Comparison of ENCODE assay signal across 12 cellular contexts in the genomic region with DNA sequence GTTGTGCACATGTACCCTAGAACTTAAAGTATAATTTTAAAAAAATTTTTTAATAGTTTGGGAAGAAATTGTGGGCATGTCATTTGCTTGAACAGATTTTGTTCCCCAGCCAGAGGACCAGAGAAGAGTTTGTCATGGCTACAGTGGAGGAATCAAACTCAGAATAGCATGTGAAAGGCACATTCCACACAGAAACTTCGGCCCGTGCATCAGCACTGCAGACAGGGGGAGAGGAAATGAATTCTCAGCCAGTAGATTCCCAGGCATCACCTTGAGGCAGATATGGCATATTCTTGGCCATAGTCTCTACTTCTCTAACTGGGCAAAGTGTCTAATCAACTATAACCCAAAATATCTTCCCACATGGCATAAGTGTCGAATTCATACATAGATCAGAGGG.
DNase-seq lines count a peak whose midpoint lies in the region; ATAC-seq, FAIRE-seq and TF ChIP-seq lines count a peak whose summit lies in the region.
"Had no signal": no experiment of that assay in that cellular context is flagged by ENCODE, and none has a peak within 500 bp of the region (broad histone marks: within the 10 kb centered on the region; RNA-seq: fewer than 3 reads in every experiment).

No MANE protein-coding gene starts in this region.

- H3K4me3 Mint-ChIP-seq in activated naive CD4-positive, alpha-beta T cell treated with anti-CD3 and anti-CD28 coated beads for 36 hours: no peak overlapping the region
- peak overlapping the region; percentile 3 for H3K4me3 Mint-ChIP-seq in T-helper 17 cell

- TF ChIP-seq POLR2A in thyroid gland (IDR thresholded peaks at IDR 0.05): no peak

- H3K4me1 ChIP-seq in thyroid gland: peaks cover 27 to 69% of the 10 kb centered on the region in 2 donors

- H3K4me1 Mint-ChIP-seq in activated naive CD4-positive, alpha-beta T cell treated with anti-CD3 and anti-CD28 coated beads for 36 hours (ENCODE audit: low read depth): peaks cover 88% of the 10 kb centered on the region
- H3K4me1 Mint-ChIP-seq in T-helper 17 cell: peaks cover 79% of the 10 kb centered on the region

- peak overlapping the region; percentile 100 for H3K27ac Mint-ChIP-seq in activated naive CD4-positive, alpha-beta T cell treated with anti-CD3 and anti-CD28 coated beads for 36 hours
- H3K27ac Mint-ChIP-seq in T-helper 17 cell: peak overlapping the region; percentile 95

- no peak for TF ChIP-seq CTCF in thyroid gland (IDR thresholded peaks at IDR 0.05)

- intact Hi-C loops in activated naive CD4-positive, alpha-beta T cell treated with anti-CD3 and anti-CD28 coated beads for 36 hours (cut with micrococcal nuclease): loop anchor here (1.0 to 5.0 kb wide), 2 partner anchors 363 to 528 kb away; no protein-coding TSS in a partner anchor
- intact Hi-C loops in thyroid gland (cut with DNase I): no loop called here

- peaks cover 44% of the 10 kb centered on the region for H3K36me3 Mint-ChIP-seq in activated naive CD4-positive, alpha-beta T cell treated with anti-CD3 and anti-CD28 coated beads for 36 hours (ENCODE audit: low read depth)
- H3K36me3 Mint-ChIP-seq in T-helper 17 cell (ENCODE audit: low read depth): peaks cover 8% of the 10 kb centered on the region

- no peak for ATAC-seq in T-helper 17 cell

- peak overlapping the region in 2 of 3 donors; percentile 1 to 89 for H3K27ac ChIP-seq in thyroid gland
- H3K27ac ChIP-seq: RWPE1 had no signal

- no peaks in the 10 kb centered on the region for H3K9me3 Mint-ChIP-seq in activated naive CD4-positive, alpha-beta T cell treated with anti-CD3 and anti-CD28 coated beads for 36 hours

- H3K9me3 ChIP-seq in T-helper 17 cell (ENCODE audit: control insufficient read depth, low read length, poor library complexity, severe bottlenecking): no peaks in the 10 kb centered on the region
- no peaks in the 10 kb centered on the region for H3K9me3 ChIP-seq in thyroid gland
- H3K9me3 ChIP-seq: adrenal gland had no signal

- CTCF ChIA-PET in activated naive CD4-positive, alpha-beta T cell treated with anti-CD3 and anti-CD28 coated beads for 36 hours (lab: Charles Lee): interaction anchor here (0.6 to 9.8 kb wide), 15 partner anchors 13 to 363 kb away, joined by 3 to 130 read pairs (median 7); no protein-coding TSS in a partner anchor

- H3K27me3 ChIP-seq in thyroid gland: no peaks in the 10 kb centered on the region
- H3K27me3 ChIP-seq: adrenal gland had no signal

- H3K27me3 Mint-ChIP-seq in activated naive CD4-positive, alpha-beta T cell treated with anti-CD3 and anti-CD28 coated beads for 36 hours (ENCODE audit: low read depth): no peaks in the 10 kb centered on the region
- H3K27me3 Mint-ChIP-seq in T-helper 17 cell: no peaks in the 10 kb centered on the region

- H3K4me3 ChIP-seq in thyroid gland (replicated peaks in 1 of 3): no peak overlapping the region
- H3K4me3 ChIP-seq: adrenal gland had no signal

- no peak for DNase-seq in activated naive CD4-positive, alpha-beta T cell treated with anti-CD3 and anti-CD28 coated beads for 36 hours
- no peak for DNase-seq in activated naive CD4-positive, alpha-beta T cell treated with Interleukin-2 at 50 U/mL for 16 hours
- DNase-seq in T-helper 17 cell: no peak
- peak; percentile 27 for DNase-seq in hepatic stellate cell (ENCODE audit: low spot score)
- no peak for DNase-seq in thyroid gland
- DNase-seq in urothelium cell line (ENCODE audit: low spot score): no peak
- DNase-seq in mesenteric fat pad (ENCODE audit: low spot score): no peak
- DNase-seq in NCI-H82 (lab: John Stamatoyannopoulos, UW): no peak
- DNase-seq: retina had no signal

- WGBS in thyroid gland, 2 donors: 80 to 92% methylated on average over 3 of the region's 3 CpGs

- no peaks in the 10 kb centered on the region for H3K36me3 ChIP-seq in thyroid gland
- H3K36me3 ChIP-seq: adrenal gland had no signal

- FAIRE-seq in urothelium cell line (lab: Jason Lieb, UNC): no peak
- FAIRE-seq: G401.6 had no signal
